In the genomic region with DNA sequence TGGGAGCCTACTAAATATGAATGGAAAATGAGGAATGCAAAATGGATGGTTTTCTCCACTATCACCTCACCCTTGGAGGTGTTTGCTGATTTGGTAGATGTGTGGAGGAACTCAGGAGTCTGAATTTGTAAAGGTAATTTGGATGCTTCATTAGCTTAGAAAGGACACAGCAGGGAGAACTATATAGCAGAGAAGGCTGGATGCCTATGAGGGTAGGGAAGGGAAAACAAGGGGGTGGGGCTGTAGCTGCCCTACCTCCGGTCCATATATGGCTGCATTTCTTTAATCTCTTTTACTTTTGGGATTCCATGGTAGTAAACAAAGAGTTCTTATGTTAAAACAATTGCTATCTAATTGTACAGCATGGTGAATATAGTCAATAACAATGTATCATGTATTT, we compare ENCODE assay signal across 3 cellular contexts.
TF ChIP-seq lines count a peak whose summit lies in the region.

No MANE protein-coding gene starts in this region.

TF ChIP-seq in GM23338, 12 proteins besides CTCF, POLR2A, EP300 and RAD21 (continues in another document):
- TF ChIP-seq, protein P1, sequence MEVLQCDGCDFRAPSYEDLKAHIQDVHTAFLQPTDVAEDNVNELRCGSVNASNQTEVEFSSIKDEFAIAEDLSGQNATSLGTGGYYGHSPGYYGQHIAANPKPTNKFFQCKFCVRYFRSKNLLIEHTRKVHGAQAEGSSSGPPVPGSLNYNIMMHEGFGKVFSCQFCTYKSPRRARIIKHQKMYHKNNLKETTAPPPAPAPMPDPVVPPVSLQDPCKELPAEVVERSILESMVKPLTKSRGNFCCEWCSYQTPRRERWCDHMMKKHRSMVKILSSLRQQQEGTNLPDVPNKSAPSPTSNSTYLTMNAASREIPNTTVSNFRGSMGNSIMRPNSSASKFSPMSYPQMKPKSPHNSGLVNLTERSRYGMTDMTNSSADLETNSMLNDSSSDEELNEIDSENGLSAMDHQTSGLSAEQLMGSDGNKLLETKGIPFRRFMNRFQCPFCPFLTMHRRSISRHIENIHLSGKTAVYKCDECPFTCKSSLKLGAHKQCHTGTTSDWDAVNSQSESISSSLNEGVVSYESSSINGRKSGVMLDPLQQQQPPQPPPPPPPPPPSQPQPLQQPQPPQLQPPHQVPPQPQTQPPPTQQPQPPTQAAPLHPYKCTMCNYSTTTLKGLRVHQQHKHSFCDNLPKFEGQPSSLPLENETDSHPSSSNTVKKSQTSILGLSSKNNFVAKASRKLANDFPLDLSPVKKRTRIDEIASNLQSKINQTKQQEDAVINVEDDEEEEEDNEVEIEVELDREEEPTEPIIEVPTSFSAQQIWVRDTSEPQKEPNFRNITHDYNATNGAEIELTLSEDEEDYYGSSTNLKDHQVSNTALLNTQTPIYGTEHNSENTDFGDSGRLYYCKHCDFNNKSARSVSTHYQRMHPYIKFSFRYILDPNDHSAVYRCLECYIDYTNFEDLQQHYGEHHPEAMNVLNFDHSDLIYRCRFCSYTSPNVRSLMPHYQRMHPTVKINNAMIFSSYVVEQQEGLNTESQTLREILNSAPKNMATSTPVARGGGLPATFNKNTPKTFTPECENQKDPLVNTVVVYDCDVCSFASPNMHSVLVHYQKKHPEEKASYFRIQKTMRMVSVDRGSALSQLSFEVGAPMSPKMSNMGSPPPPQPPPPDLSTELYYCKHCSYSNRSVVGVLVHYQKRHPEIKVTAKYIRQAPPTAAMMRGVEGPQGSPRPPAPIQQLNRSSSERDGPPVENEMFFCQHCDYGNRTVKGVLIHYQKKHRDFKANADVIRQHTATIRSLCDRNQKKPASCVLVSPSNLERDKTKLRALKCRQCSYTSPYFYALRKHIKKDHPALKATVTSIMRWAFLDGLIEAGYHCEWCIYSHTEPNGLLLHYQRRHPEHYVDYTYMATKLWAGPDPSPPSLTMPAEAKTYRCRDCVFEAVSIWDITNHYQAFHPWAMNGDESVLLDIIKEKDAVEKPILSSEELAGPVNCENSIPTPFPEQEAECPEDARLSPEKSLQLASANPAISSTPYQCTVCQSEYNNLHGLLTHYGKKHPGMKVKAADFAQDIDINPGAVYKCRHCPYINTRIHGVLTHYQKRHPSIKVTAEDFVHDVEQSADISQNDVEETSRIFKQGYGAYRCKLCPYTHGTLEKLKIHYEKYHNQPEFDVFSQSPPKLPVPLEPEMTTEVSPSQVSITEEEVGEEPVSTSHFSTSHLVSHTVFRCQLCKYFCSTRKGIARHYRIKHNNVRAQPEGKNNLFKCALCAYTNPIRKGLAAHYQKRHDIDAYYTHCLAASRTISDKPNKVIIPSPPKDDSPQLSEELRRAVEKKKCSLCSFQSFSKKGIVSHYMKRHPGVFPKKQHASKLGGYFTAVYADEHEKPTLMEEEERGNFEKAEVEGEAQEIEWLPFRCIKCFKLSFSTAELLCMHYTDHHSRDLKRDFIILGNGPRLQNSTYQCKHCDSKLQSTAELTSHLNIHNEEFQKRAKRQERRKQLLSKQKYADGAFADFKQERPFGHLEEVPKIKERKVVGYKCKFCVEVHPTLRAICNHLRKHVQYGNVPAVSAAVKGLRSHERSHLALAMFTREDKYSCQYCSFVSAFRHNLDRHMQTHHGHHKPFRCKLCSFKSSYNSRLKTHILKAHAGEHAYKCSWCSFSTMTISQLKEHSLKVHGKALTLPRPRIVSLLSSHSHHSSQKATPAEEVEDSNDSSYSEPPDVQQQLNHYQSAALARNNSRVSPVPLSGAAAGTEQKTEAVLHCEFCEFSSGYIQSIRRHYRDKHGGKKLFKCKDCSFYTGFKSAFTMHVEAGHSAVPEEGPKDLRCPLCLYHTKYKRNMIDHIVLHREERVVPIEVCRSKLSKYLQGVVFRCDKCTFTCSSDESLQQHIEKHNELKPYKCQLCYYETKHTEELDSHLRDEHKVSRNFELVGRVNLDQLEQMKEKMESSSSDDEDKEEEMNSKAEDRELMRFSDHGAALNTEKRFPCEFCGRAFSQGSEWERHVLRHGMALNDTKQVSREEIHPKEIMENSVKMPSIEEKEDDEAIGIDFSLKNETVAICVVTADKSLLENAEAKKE (CRISPR knock-in tag; IDR thresholded peaks at IDR 0.05) = no peak
- TF ChIP-seq NANOG (IDR thresholded peaks at IDR 0.05; ENCODE audit: borderline replicate concordance) (no peak), ETS1 (IDR thresholded peaks at IDR 0.05) (no peak)

TF ChIP-seq in WTC11, 78 proteins besides CTCF, POLR2A, EP300 and RAD21:
- TF ChIP-seq CREM (CRISPR knock-in tag; IDR thresholded peaks at IDR 0.05) (no peak), ZNF416 (CRISPR knock-in tag; IDR thresholded peaks at IDR 0.05) (no peak), SMAD4 (CRISPR knock-in tag; IDR thresholded peaks at IDR 0.05) (no peak), TCF7 (CRISPR knock-in tag; IDR thresholded peaks at IDR 0.05; ENCODE audit: low read depth) (no peak), ZNF219 (CRISPR knock-in tag; IDR thresholded peaks at IDR 0.05; ENCODE audit: borderline replicate concordance) (no peak), ZNF121 (CRISPR knock-in tag; IDR thresholded peaks at IDR 0.05) (no peak), ZNF317 (CRISPR knock-in tag; IDR thresholded peaks at IDR 0.05; ENCODE audit: borderline replicate concordance, low read depth) (no peak), NFYB (CRISPR knock-in tag; conservative IDR thresholded peaks at IDR 0.05; ENCODE audit: low read depth) (no peak), FOXP1 (CRISPR knock-in tag; IDR thresholded peaks at IDR 0.05; ENCODE audit: borderline replicate concordance) (no peak), KAT7 (CRISPR knock-in tag; IDR thresholded peaks at IDR 0.05; ENCODE audit: borderline replicate concordance) (no peak)
- TF ChIP-seq, protein P2, sequence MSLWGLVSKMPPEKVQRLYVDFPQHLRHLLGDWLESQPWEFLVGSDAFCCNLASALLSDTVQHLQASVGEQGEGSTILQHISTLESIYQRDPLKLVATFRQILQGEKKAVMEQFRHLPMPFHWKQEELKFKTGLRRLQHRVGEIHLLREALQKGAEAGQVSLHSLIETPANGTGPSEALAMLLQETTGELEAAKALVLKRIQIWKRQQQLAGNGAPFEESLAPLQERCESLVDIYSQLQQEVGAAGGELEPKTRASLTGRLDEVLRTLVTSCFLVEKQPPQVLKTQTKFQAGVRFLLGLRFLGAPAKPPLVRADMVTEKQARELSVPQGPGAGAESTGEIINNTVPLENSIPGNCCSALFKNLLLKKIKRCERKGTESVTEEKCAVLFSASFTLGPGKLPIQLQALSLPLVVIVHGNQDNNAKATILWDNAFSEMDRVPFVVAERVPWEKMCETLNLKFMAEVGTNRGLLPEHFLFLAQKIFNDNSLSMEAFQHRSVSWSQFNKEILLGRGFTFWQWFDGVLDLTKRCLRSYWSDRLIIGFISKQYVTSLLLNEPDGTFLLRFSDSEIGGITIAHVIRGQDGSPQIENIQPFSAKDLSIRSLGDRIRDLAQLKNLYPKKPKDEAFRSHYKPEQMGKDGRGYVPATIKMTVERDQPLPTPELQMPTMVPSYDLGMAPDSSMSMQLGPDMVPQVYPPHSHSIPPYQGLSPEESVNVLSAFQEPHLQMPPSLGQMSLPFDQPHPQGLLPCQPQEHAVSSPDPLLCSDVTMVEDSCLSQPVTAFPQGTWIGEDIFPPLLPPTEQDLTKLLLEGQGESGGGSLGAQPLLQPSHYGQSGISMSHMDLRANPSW (CRISPR knock-in tag; conservative IDR thresholded peaks at IDR 0.05; ENCODE audit: low read depth) = no peak

TF ChIP-seq in H1, 55 proteins besides CTCF, POLR2A, EP300 and RAD21:
- TF ChIP-seq SRF (IDR thresholded peaks at IDR 0.05; ENCODE audit: low read depth, low read length) = peak; percentile 39; the same call in 1 of the 2 replicates
- no peak for TF ChIP-seq SP2 (IDR thresholded peaks at IDR 0.05; ENCODE audit: low read length)
